In genomic region chr4:6290256-6290655, GRCh38 we compare ENCODE assay signal across 26 cellular contexts.
"Had no signal": no experiment of that assay in that cellular context is flagged by ENCODE, and none has a peak within 500 bp of the region (broad histone marks: within the 10 kb centered on the region; RNA-seq: fewer than 3 reads in every experiment).

No MANE protein-coding gene starts in this region.

- H3K27ac ChIP-seq: stomach, suprapubic skin, testis, thoracic aorta, thyroid gland, tibial artery, tibial nerve, transverse colon, upper lobe of left lung, upper lobe of right lung, uterus, vagina had no signal

- ATAC-seq: stimulated activated effector memory CD8-positive, alpha-beta T cell treated with anti-CD3 and anti-CD28 coated beads, Interleukin-12 subunit alpha, Interleukin-12 subunit beta, amount 100 ng/mL, for 72 hours; stimulated activated memory B cell treated with anti-CD40 and anti-IgM and Interleukin-4, amounts not matched to agents 10 μg/mL and 1 μg/mL and 100 μg/mL, for 72 hours; stimulated activated naive B cell treated with anti-CD40 and anti-IgM and Interleukin-4, amounts not matched to agents 10 μg/mL and 1 μg/mL and 100 μg/mL, for 72 hours; stimulated activated naive CD8-positive, alpha-beta T cell treated with anti-CD3 and anti-CD28 coated beads, Interleukin-15, amount 100 ng/mL, for 72 hours; stimulated activated naive CD8-positive, alpha-beta T cell treated with anti-CD3 and anti-CD28 coated beads, Interleukin-15, Interleukin-2, amounts not matched to agents 100 U/mL and 50 U/mL, for 24 hours had no signal

- H3K4me1 ChIP-seq: stomach, suprapubic skin, testis, tibial artery, tibial nerve, transverse colon, upper lobe of left lung, upper lobe of right lung, uterus, vagina had no signal

- H3K4me3 ChIP-seq: stomach, suprapubic skin, testis, thoracic aorta, thyroid gland, tibial artery, tibial nerve, transverse colon, upper lobe of left lung, upper lobe of right lung, uterus, vagina had no signal

- H3K36me3 ChIP-seq: transverse colon, uterus had no signal

- H3K9me3 ChIP-seq: stomach, suprapubic skin, testis, thoracic aorta, thyroid gland, tibial artery, tibial nerve, transverse colon, upper lobe of left lung, upper lobe of right lung, uterus, vagina had no signal

- DNase-seq: stimulated activated CD4-positive, alpha-beta T cell treated with anti-CD3 and anti-CD28 coated beads, Interleukin-2, amount 100 ng/mL, for 48 hours; stimulated activated CD4-positive, alpha-beta T cell treated with anti-CD3 and anti-CD28 coated beads, Interleukin-4, amount 100 ng/mL, for 1 hour; stimulated activated CD4-positive, alpha-beta T cell treated with anti-CD3 and anti-CD28 coated beads, Interleukin-4, amount 100 ng/mL, for 24 hours; stimulated activated CD4-positive, alpha-beta T cell treated with anti-CD3 and anti-CD28 coated beads, Interleukin-4, amount 100 ng/mL, for 4 hours; stimulated activated CD8-positive, alpha-beta memory T cell treated with anti-CD3 and anti-CD28 coated beads, Interleukin-4, amount 100 ng/mL, for 48 hours; stimulated activated naive B cell treated with anti-CD40 and anti-IgM and Interleukin-4, amounts not matched to agents 10 μg/mL and 1 μg/mL and 100 μg/mL, for 72 hours; stimulated activated naive CD4-positive, alpha-beta T cell; stimulated activated naive CD4-positive, alpha-beta T cell treated with Interleukin-2 at 50 U/mL for 16 hours; stimulated activated naive CD8-positive, alpha-beta T cell treated with anti-CD3 and anti-CD28 coated beads, Interleukin-15, amount 100 ng/mL, for 72 hours; stimulated activated naive CD8-positive, alpha-beta T cell treated with anti-CD3 and anti-CD28 coated beads, Interleukin-15, Interleukin-2, amounts not matched to agents 100 U/mL and 50 U/mL, for 24 hours; stomach; substantia nigra; testis; thyroid gland; tibial artery; transverse colon; trophoblast cell; upper lobe of left lung; upper lobe of right lung; uterus had no signal

- H3K27me3 ChIP-seq: stomach, suprapubic skin, testis, thyroid gland, tibial artery, tibial nerve, transverse colon, upper lobe of left lung, upper lobe of right lung, uterus, vagina had no signal
